In the genomic region with DNA sequence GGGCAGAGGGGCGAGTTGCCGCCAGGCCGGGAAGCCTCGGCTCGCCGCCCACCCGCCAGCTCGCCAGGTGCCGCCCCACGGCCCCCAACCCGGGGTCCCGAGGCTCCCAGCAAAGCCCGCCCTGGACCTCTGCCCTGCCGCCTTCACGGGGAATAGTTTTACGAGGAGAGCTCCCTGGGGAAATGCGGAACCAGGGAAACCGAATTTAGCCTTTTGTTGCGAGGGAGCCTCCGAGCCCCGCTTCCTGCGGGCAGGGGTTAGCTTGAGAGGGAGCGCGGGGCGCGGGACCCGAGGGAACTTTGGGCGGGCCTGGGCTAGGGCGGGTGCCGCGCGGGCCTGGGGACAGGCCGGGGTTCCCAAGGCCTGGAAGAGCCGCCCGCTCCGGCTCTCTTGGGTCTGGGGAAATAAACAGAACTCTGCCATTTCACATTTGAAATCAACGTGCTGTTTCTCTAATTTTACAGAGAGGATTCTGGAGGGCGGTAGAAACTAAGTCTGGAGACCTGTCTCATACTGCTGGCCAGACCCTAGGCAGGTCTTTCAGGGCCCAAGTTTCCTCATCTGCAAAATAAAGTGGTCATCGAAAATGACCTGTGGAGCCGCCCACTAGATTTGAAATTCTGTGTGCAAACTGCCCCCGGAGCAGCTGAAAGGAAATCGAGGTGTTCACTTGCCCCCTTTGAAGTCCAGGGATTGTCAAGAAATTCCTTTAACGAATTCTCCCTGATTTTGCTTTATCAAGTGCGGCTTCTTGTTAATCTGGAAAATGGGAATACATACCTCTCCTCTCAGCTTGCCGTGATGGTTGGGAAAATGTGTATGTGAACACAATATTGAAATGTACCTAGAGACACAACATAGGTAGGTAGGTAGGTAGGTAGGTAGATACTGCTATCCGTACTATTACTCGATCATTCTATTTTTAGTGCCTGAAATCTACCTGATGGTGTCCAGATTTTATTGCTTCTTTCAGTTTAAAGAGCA, we compare ENCODE assay signal across 8 cellular contexts. TPM values are rescaled to one million over a fixed set of nuclear protein-coding genes. Genes with fewer than 3 reads are reported as not detected.
DNase-seq lines count a peak whose midpoint lies in the region; TF ChIP-seq lines count a peak whose summit lies in the region.

No MANE protein-coding gene starts in this region.

- POLR2A ChIA-PET in HEK293T (lab: Yijun Ruan, JAX): interaction anchor here (0.6 to 1.3 kb wide), 13 partner anchors 9 to 323 kb away, joined by 3 to 13 read pairs (median 4); no protein-coding TSS in a partner anchor
- POLR2A ChIA-PET in activated CD4-positive, alpha-beta T cell treated with anti-CD3 and anti-CD28 coated beads, Interleukin-2, amount 10 ng/mL, durations not matched to agents 7 days and 5 days (lab: Charles Lee): no interaction called here

- DNase-seq in ELF-1 (ENCODE audit: low read depth, low spot score): peak; percentile 78
- peak; percentile 61 for DNase-seq in HEK293T (ENCODE audit: extremely low spot score)
- DNase-seq in NCI-H1417 treated with DMSO at 0.1 percent for 48 hours (lab: John Stamatoyannopoulos, UW): peak; percentile 32
- peak; percentile 17 for DNase-seq in activated CD4-positive, alpha-beta T cell treated with anti-CD3 and anti-CD28 coated beads, Interleukin-2, amount 10 ng/mL, durations not matched to agents 7 days and 5 days
- DNase-seq in epithelial cell of proximal tubule (ENCODE audit: low read depth): no peak
- DNase-seq in tibial nerve (ENCODE audit: low spot score in 2 of 2): peak; percentile 23 to 56
- DNase-seq in NCI-H510A (lab: John Stamatoyannopoulos, UW): no peak

- H3K4me3 Mint-ChIP-seq in activated CD4-positive, alpha-beta T cell treated with anti-CD3 and anti-CD28 coated beads, Interleukin-2, amount 10 ng/mL, durations not matched to agents 7 days and 5 days: peak overlapping the region; percentile 90

- peak overlapping the region; percentile 84 for H3K27ac Mint-ChIP-seq in activated CD4-positive, alpha-beta T cell treated with anti-CD3 and anti-CD28 coated beads, Interleukin-2, amount 10 ng/mL, durations not matched to agents 7 days and 5 days

- H3K36me3 Mint-ChIP-seq in activated CD4-positive, alpha-beta T cell treated with anti-CD3 and anti-CD28 coated beads, Interleukin-2, amount 10 ng/mL, durations not matched to agents 7 days and 5 days (ENCODE audit: low read depth): peaks cover 35% of the 10 kb centered on the region

- H3K27me3 ChIP-seq in muscle layer of duodenum (ENCODE audit: low read depth, low read length) (no peaks in the 10 kb centered on the region), tibial nerve (no peaks in the 10 kb centered on the region)

- H3K36me3 ChIP-seq in muscle layer of duodenum (ENCODE audit: control insufficient read depth in 1 of 2, insufficient read depth in 2 of 2, low read length in 2 of 2): peaks cover 13 to 14% of the 10 kb centered on the region in 2 donors
- peaks cover 0 to 38% (median 11%) of the 10 kb centered on the region in 3 donors for H3K36me3 ChIP-seq in tibial nerve

- H3K9me3 ChIP-seq in muscle layer of duodenum (ENCODE audit: control insufficient read depth in 1 of 2, low read length in 2 of 2) (no peaks in the 10 kb centered on the region), tibial nerve (no peaks in the 10 kb centered on the region)

- WGBS in tibial nerve, 2 donors: 13 to 16% methylated on average over 43 to 47 of the region's 47 CpGs

- no peaks in the 10 kb centered on the region for H3K9me3 Mint-ChIP-seq in activated CD4-positive, alpha-beta T cell treated with anti-CD3 and anti-CD28 coated beads, Interleukin-2, amount 10 ng/mL, durations not matched to agents 7 days and 5 days

- CTCF ChIA-PET in HEK293T (lab: Yijun Ruan, JAX): interaction anchor here (1.7 kb wide), 1 partner anchor 249 kb away, joined by 5 read pairs; no protein-coding TSS in a partner anchor
- CTCF ChIA-PET in activated CD4-positive, alpha-beta T cell treated with anti-CD3 and anti-CD28 coated beads, Interleukin-2, amount 10 ng/mL, durations not matched to agents 7 days and 5 days (lab: Charles Lee): interaction anchor here (0.6 to 2.9 kb wide), 8 partner anchors 10 to 311 kb away, joined by 3 to 8 read pairs (median 4); no protein-coding TSS in a partner anchor

- peaks cover 47% of the 10 kb centered on the region for H3K4me1 Mint-ChIP-seq in activated CD4-positive, alpha-beta T cell treated with anti-CD3 and anti-CD28 coated beads, Interleukin-2, amount 10 ng/mL, durations not matched to agents 7 days and 5 days

- no peak for TF ChIP-seq POLR2A in tibial nerve (IDR thresholded peaks at IDR 0.05)

- H3K27me3 Mint-ChIP-seq in activated CD4-positive, alpha-beta T cell treated with anti-CD3 and anti-CD28 coated beads, Interleukin-2, amount 10 ng/mL, durations not matched to agents 7 days and 5 days: peaks cover 23% of the 10 kb centered on the region

- peaks cover 10 to 20% of the 10 kb centered on the region in 2 donors for H3K4me1 ChIP-seq in muscle layer of duodenum (ENCODE audit: control insufficient read depth in 1 of 2, insufficient read depth in 2 of 2, low read length in 2 of 2)
- H3K4me1 ChIP-seq in tibial nerve: peaks cover 0 to 64% (median 34%) of the 10 kb centered on the region in 4 donors

- H3K27ac ChIP-seq in muscle layer of duodenum (ENCODE audit: low read length) (peak overlapping the region; percentile 83), tibial nerve (peak overlapping the region; percentile 93 to 99 (median 97))

- TF ChIP-seq CTCF in epithelial cell of proximal tubule (conservative IDR thresholded peaks at IDR 0.05; ENCODE audit: low read depth, low read length): no peak
- no peak for TF ChIP-seq CTCF in tibial nerve (IDR thresholded peaks at IDR 0.05)

- no peak for TF ChIP-seq EP300 in tibial nerve (IDR thresholded peaks at IDR 0.05)

- H3K4me3 ChIP-seq in epithelial cell of proximal tubule (ENCODE audit: low read depth, low read length) (peak overlapping the region; percentile 89), muscle layer of duodenum (ENCODE audit: low read depth in 1 of 2, low read length in 2 of 2) (peak overlapping the region; percentile 59 to 98), tibial nerve (peak overlapping the region; percentile 67 to 100 (median 94))

TF ChIP-seq in HEK293T, 16 proteins besides CTCF, POLR2A, EP300 and RAD21:
- TF ChIP-seq FOXK2 (IDR thresholded peaks at IDR 0.05) (no peak), ZNF384 (IDR thresholded peaks at IDR 0.05) (no peak)

RNA-seq across cellular contexts. Expression of a gene that starts 0.7 kb away (rescaled TPM):
- 100 to 1,000 TPM; 140 to 146 TPM for total RNA-seq in activated CD4-positive, alpha-beta T cell treated with anti-CD3 and anti-CD28 coated beads, Interleukin-2, amount 10 ng/mL, durations not matched to agents 7 days and 5 days
- 122 and 137 TPM in 2 replicates for total RNA-seq in epithelial cell of proximal tubule
- total RNA-seq in tibial nerve: over 10,000 TPM in 1 of 4 donors, 1,000 to 10,000 TPM in 3; 5,859 to 11,803 (median 7,908) TPM

RNA-seq across cellular contexts. Expression of a gene that starts 8.1 kb away (rescaled TPM):
- total RNA-seq in activated CD4-positive, alpha-beta T cell treated with anti-CD3 and anti-CD28 coated beads, Interleukin-2, amount 10 ng/mL, durations not matched to agents 7 days and 5 days: not detected
- total RNA-seq in epithelial cell of proximal tubule: not detected in 2 replicates
- total RNA-seq in tibial nerve: not detected

RNA-seq across cellular contexts. Expression of a gene that starts 57.6 kb away (rescaled TPM):
- total RNA-seq in activated CD4-positive, alpha-beta T cell treated with anti-CD3 and anti-CD28 coated beads, Interleukin-2, amount 10 ng/mL, durations not matched to agents 7 days and 5 days: not detected
- total RNA-seq in epithelial cell of proximal tubule: not detected in 2 replicates
- not detected for total RNA-seq in tibial nerve

Comparison
In these comparisons a context has a peak if more than half of its experiments do, and no peak if none do; other contexts are left out.
1. DNase-seq: peak in ELF-1 (single experiment), HEK293T (single experiment), NCI-H1417 treated with DMSO at 0.1 percent for 48 hours (single experiment), activated CD4-positive, alpha-beta T cell treated with anti-CD3 and anti-CD28 coated beads, Interleukin-2, amount 10 ng/mL, durations not matched to agents 7 days and 5 days (single experiment) and tibial nerve (2 of 2); none in epithelial cell of proximal tubule (single experiment) and NCI-H510A (single experiment).
2. RNA of a gene that starts 0.7 kb away (total RNA-seq): 5,859 to 11,803 TPM in tibial nerve; 140 to 146 TPM in activated CD4-positive, alpha-beta T cell treated with anti-CD3 and anti-CD28 coated beads, Interleukin-2, amount 10 ng/mL, durations not matched to agents 7 days and 5 days and 122 to 137 TPM in epithelial cell of proximal tubule; every median in the first group is over 10 times any median in the second.
3. Peak in every context shown above with its lines, with median percentiles within 50 percentile points of each other: H3K4me3 ChIP-seq.